In the genomic region with DNA sequence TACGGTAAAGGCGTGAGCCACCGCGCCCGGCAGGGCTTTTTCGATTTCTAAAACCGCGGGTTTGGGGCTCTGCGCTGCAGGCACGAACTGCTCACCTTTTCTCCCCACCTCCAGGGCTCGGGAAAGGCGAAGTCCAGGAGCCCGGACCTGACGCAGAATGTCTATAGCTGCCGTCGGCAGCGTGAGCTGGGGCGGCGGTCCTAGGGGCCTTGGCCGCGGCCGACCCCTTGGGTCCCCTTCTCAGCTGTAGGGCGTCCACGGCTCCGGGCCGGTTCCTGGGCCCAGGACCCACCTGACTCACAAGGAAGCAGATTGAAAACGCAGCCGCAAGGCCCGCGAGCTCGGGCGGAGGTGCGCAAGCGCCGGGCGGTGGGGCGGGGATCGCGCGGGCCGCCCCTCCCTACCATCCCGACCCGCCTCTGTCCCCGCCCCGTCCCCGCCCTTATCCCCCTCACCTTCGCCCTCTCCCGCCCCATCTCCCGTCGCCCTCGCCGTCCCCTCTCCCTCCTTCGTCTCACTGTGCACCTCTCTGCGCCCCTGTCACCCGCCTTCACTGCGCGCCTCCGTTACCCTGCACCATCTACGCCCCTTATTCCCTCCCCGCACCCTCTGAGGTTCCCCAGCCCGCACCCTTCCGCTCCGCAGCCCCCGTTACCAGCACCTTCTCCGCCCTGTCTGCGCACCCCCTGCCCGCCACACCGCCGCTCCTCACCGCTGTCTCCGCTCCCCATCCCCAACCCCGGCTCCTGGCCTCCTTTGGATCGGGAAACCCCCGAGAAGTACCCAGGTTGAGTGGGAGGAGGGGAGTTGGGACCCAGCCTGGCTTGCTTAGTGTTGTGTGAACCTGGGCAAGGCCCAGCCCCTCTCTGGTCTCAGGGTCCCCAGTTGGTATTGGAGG, we compare ENCODE assay signal across 1 cellular context.
TF ChIP-seq lines count a peak whose summit lies in the region.

A gene with protein sequence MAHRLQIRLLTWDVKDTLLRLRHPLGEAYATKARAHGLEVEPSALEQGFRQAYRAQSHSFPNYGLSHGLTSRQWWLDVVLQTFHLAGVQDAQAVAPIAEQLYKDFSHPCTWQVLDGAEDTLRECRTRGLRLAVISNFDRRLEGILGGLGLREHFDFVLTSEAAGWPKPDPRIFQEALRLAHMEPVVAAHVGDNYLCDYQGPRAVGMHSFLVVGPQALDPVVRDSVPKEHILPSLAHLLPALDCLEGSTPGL (minus strand): TSS at position 353 of the 898 bp plus-strand sequence. CDS start 2,632 bp downstream, outside the sequence.

TF ChIP-seq in IMR-90, 13 proteins besides CTCF, POLR2A, EP300 and RAD21:
- TF ChIP-seq CHD1 (IDR thresholded peaks at IDR 0.05; ENCODE audit: low read depth, low read length) (no peak), MAZ (IDR thresholded peaks at IDR 0.05; ENCODE audit: borderline replicate concordance, low read depth, low read length) (no peak; the same call in 1 of the 2 replicates), NFE2L2 (IDR thresholded peaks at IDR 0.05; ENCODE audit: low read depth, low read length) (no peak)
- TF ChIP-seq, protein P1, sequence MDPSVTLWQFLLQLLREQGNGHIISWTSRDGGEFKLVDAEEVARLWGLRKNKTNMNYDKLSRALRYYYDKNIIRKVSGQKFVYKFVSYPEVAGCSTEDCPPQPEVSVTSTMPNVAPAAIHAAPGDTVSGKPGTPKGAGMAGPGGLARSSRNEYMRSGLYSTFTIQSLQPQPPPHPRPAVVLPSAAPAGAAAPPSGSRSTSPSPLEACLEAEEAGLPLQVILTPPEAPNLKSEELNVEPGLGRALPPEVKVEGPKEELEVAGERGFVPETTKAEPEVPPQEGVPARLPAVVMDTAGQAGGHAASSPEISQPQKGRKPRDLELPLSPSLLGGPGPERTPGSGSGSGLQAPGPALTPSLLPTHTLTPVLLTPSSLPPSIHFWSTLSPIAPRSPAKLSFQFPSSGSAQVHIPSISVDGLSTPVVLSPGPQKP (IDR thresholded peaks at IDR 0.05; ENCODE audit: borderline replicate concordance, low read depth, low read length), result no peak
